In the genomic region with DNA sequence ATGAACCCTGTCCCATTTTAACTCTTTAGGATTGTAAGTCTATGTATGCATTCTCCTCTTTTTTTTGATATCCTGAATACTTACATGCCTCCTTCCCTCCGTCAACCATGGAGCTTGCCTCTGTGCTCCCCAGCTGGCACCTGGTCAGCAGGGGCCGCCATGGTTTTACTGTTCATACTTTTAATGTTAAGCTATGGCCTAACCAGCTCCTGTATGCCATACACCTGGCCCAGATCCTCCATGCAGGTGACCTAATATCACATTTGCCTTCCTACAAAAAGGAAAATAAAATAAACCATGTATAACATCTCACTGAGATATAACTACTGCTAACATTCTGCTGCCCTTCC, we compare ENCODE assay signal across 1 cellular context.
TF ChIP-seq lines count a peak whose summit lies in the region.

No MANE protein-coding gene starts in this region.

TF ChIP-seq in HCT116, 20 proteins besides CTCF, POLR2A, EP300 and RAD21 (continued from another document):
- TF ChIP-seq, protein P1, sequence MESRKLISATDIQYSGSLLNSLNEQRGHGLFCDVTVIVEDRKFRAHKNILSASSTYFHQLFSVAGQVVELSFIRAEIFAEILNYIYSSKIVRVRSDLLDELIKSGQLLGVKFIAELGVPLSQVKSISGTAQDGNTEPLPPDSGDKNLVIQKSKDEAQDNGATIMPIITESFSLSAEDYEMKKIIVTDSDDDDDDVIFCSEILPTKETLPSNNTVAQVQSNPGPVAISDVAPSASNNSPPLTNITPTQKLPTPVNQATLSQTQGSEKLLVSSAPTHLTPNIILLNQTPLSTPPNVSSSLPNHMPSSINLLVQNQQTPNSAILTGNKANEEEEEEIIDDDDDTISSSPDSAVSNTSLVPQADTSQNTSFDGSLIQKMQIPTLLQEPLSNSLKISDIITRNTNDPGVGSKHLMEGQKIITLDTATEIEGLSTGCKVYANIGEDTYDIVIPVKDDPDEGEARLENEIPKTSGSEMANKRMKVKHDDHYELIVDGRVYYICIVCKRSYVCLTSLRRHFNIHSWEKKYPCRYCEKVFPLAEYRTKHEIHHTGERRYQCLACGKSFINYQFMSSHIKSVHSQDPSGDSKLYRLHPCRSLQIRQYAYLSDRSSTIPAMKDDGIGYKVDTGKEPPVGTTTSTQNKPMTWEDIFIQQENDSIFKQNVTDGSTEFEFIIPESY (IDR thresholded peaks at IDR 0.05; ENCODE audit: extremely low read depth, insufficient replicate concordance, low read length): no peak
- no peak for TF ChIP-seq SRF (IDR thresholded peaks at IDR 0.05; ENCODE audit: low read depth)
- no peak for TF ChIP-seq POLR2AphosphoS5 (IDR thresholded peaks at IDR 0.05; ENCODE audit: low read depth, low read length)
- no peak for TF ChIP-seq CBX3 (IDR thresholded peaks at IDR 0.05; ENCODE audit: low read depth)
- no peak for TF ChIP-seq ELF1 (IDR thresholded peaks at IDR 0.05; ENCODE audit: borderline replicate concordance, low read depth)
- TF ChIP-seq CEBPB (IDR thresholded peaks at IDR 0.05; ENCODE audit: low read depth): no peak
